9 cellular contexts compared by ENCODE assay signal in genomic region chr5:157172408-157172807, GRCh38. TPM values are rescaled to one million over a fixed set of nuclear protein-coding genes. Genes with fewer than 3 reads are reported as not detected.
DNase-seq lines count a peak whose midpoint lies in the region; ATAC-seq and TF ChIP-seq lines count a peak whose summit lies in the region.
"Had no signal": no experiment of that assay in that cellular context is flagged by ENCODE, and none has a peak within 500 bp of the region (broad histone marks: within the 10 kb centered on the region; RNA-seq: fewer than 3 reads in every experiment).

No MANE protein-coding gene starts in this region.

- H3K36me3 Mint-ChIP-seq in mesothelial cell of epicardium, result no peaks in the 10 kb centered on the region

- TF ChIP-seq CTCF in mesothelial cell of epicardium (IDR thresholded peaks at IDR 0.05; ENCODE audit: unreplicated experiment), result no peak

- no peak overlapping the region for H3K4me3 Mint-ChIP-seq in mesothelial cell of epicardium

- H3K9me3 Mint-ChIP-seq in mesothelial cell of epicardium, result peaks cover 18% of the 10 kb centered on the region

- H3K27ac Mint-ChIP-seq in mesothelial cell of epicardium, result no peak overlapping the region

- no peaks in the 10 kb centered on the region for H3K4me1 Mint-ChIP-seq in mesothelial cell of epicardium

- ATAC-seq in GM19351 (IDR thresholded peaks at IDR 0.05; ENCODE audit: unreplicated experiment) (peak; percentile 99), HG03432 (IDR thresholded peaks at IDR 0.05; ENCODE audit: unreplicated experiment) (peak; percentile 99)

- peaks cover 14% of the 10 kb centered on the region for H3K27me3 Mint-ChIP-seq in mesothelial cell of epicardium (ENCODE audit: low read depth)

- DNase-seq in activated CD8-positive, alpha-beta memory T cell treated with anti-CD3 and anti-CD28 coated beads, Interleukin-2, amount 50 U/mL, for 4 hours, result peak; percentile 85
- peak; percentile 74 to 76 for DNase-seq in stimulated activated CD4-positive, alpha-beta T cell treated with anti-CD3 and anti-CD28 coated beads, Interleukin-1b, Interleukin-23, amount 100 ng/mL, for 4 hours (ENCODE audit: low read depth in 2 of 2)
- no peak for DNase-seq in hypothalamus (lab: John Stamatoyannopoulos, UW)
- DNase-seq in DMS153 (lab: John Stamatoyannopoulos, UW), result no peak
- no peak for DNase-seq in NCI-H748 treated with DMSO at 0.1 percent for 48 hours (lab: John Stamatoyannopoulos, UW)
- no peak for DNase-seq in mesothelial cell of epicardium (ENCODE audit: low spot score in 2 of 2, unreplicated experiment in 2 of 2)

RNA-seq across cellular contexts. Expression of gene GARIN3, which starts 6.3 kb away (rescaled TPM):
- not detected in 3 replicates for total RNA-seq in mesothelial cell of epicardium
- total RNA-seq: M059J had no signal

RNA-seq across cellular contexts. Expression of gene ITK, which starts 8.2 kb away (rescaled TPM):
- total RNA-seq in mesothelial cell of epicardium, result 0.09 TPM in 1 of 3 replicates, not detected in the others

RNA-seq across cellular contexts. Expression of gene MED7, which starts 29.7 kb away (rescaled TPM):
- 9.8 to 11.1 TPM (median 11.1 TPM) in 3 replicates for total RNA-seq in mesothelial cell of epicardium

Comparison
In these comparisons a context has a peak if more than half of its experiments do, and no peak if none do; other contexts are left out.
1. DNase-seq: peak in activated CD8-positive, alpha-beta memory T cell treated with anti-CD3 and anti-CD28 coated beads, Interleukin-2, amount 50 U/mL, for 4 hours (single experiment) and stimulated activated CD4-positive, alpha-beta T cell treated with anti-CD3 and anti-CD28 coated beads, Interleukin-1b, Interleukin-23, amount 100 ng/mL, for 4 hours (2 of 2); none in hypothalamus (0 of 51), DMS153 (single experiment), NCI-H748 treated with DMSO at 0.1 percent for 48 hours (single experiment) and mesothelial cell of epicardium (0 of 2).